Comparison of ENCODE assay signal across 1 cellular context in genomic region chr12:123601602-123602489, GRCh38.
TF ChIP-seq lines count a peak whose summit lies in the region.

Gene DDX55, plus strand, starts transcription at chr12:123602099. Its CDS starts 50 bp downstream, at chr12:123602149.

TF ChIP-seq in K562, 482 proteins besides CTCF, POLR2A, EP300 and RAD21 (continued from another document and continues in another):
- peak; percentile 84 for TF ChIP-seq ZBTB33 (CRISPR knock-in tag; IDR thresholded peaks at IDR 0.05)
- TF ChIP-seq RB1 (IDR thresholded peaks at IDR 0.05; ENCODE audit: low read depth) = peak; percentile 100
- TF ChIP-seq CREB1 (IDR thresholded peaks at IDR 0.05) = peak; percentile 96
- peak; percentile 97 for TF ChIP-seq CREB1 (CRISPR knock-in tag; IDR thresholded peaks at IDR 0.05)
- TF ChIP-seq ZZZ3 (IDR thresholded peaks at IDR 0.05) = no peak
- TF ChIP-seq PRMT5 (CRISPR knock-in tag; IDR thresholded peaks at IDR 0.05) = 0 out of 2 replicates have a peak, but pooled peaks have one; percentile 13
- no peak for TF ChIP-seq FOS (IDR thresholded peaks at IDR 0.05; ENCODE audit: extremely low read depth, insufficient read length)
- TF ChIP-seq U2AF1 (optimal IDR thresholded peaks at IDR 0.05; ENCODE audit: low read depth, low read length) = peak; percentile 100
- no peak for TF ChIP-seq NCOA6 (IDR thresholded peaks at IDR 0.05)
- TF ChIP-seq ZNF274 (IDR thresholded peaks at IDR 0.05; ENCODE audit: borderline replicate concordance, low read depth, low read length) = no peak; the same call in 1 of the 2 replicates
- TF ChIP-seq TCF7L2 (IDR thresholded peaks at IDR 0.05; ENCODE audit: low read depth, low read length) = no peak
- TF ChIP-seq STAT6 (CRISPR knock-in tag; IDR thresholded peaks at IDR 0.05) = 0 out of 2 replicates have a peak, but pooled peaks have one; percentile 86
- TF ChIP-seq ZBTB7A (IDR thresholded peaks at IDR 0.05; ENCODE audit: borderline replicate concordance, control insufficient read depth, low read depth, low read length) = no peak
- peak; percentile 97 for TF ChIP-seq XRCC5 (IDR thresholded peaks at IDR 0.05; ENCODE audit: low read depth, low read length)
- TF ChIP-seq ZNF609 (CRISPR knock-in tag; IDR thresholded peaks at IDR 0.05; ENCODE audit: borderline replicate concordance) = no peak
- TF ChIP-seq KDM1A (IDR thresholded peaks at IDR 0.05) = no peak; a peak in 1 of 4 replicates
- TF ChIP-seq POLR3G (IDR thresholded peaks at IDR 0.05; ENCODE audit: extremely low read depth, insufficient read length, insufficient replicate concordance) = no peak
- peak; percentile 93 for TF ChIP-seq KLF13 (tag; IDR thresholded peaks at IDR 0.05; ENCODE audit: borderline replicate concordance, low read depth)
- no peak for TF ChIP-seq ZNF561 (CRISPR knock-in tag; conservative IDR thresholded peaks at IDR 0.05)
- TF ChIP-seq TGIF2 (CRISPR knock-in tag; IDR thresholded peaks at IDR 0.05) = peak; percentile 77; the same call in 1 of the 2 replicates
- no peak for TF ChIP-seq ETS2 (tag; IDR thresholded peaks at IDR 0.05; ENCODE audit: borderline replicate concordance, poor library complexity, severe bottlenecking)
- TF ChIP-seq WHSC1 (IDR thresholded peaks at IDR 0.05; ENCODE audit: low read length) = no peak
- TF ChIP-seq ZBTB40 (IDR thresholded peaks at IDR 0.05) = peak; percentile 100
- TF ChIP-seq ZBTB40 (CRISPR knock-in tag; IDR thresholded peaks at IDR 0.05) = no peak
- TF ChIP-seq NCOA4 (IDR thresholded peaks at IDR 0.05; ENCODE audit: partially characterized antibody) = no peak
- no peak for TF ChIP-seq KAT8 (IDR thresholded peaks at IDR 0.05; ENCODE audit: low read depth)
- TF ChIP-seq RERE (CRISPR knock-in tag; IDR thresholded peaks at IDR 0.05; ENCODE audit: borderline replicate concordance) = 0 out of 2 replicates have a peak, but pooled peaks have one; percentile 3
- no peak for TF ChIP-seq CHD2 (IDR thresholded peaks at IDR 0.05; ENCODE audit: low read depth, low read length)
- no peak for TF ChIP-seq ASH1L (IDR thresholded peaks at IDR 0.05; ENCODE audit: borderline replicate concordance, low read depth, partially characterized antibody)
- TF ChIP-seq SMAD3 (CRISPR knock-in tag; conservative IDR thresholded peaks at IDR 0.05) = 0 out of 2 replicates have a peak, but pooled peaks have one; percentile 22
- no peak for TF ChIP-seq NFE2L1 (tag; IDR thresholded peaks at IDR 0.05; ENCODE audit: borderline replicate concordance, low read depth)
- TF ChIP-seq MTA3 (IDR thresholded peaks at IDR 0.05; ENCODE audit: borderline replicate concordance) = peak; percentile 90
- peak; percentile 67 for TF ChIP-seq GTF2F1 (IDR thresholded peaks at IDR 0.05; ENCODE audit: low read depth, low read length)
